ENCODE assay signal across 23 cellular contexts in the genomic region with DNA sequence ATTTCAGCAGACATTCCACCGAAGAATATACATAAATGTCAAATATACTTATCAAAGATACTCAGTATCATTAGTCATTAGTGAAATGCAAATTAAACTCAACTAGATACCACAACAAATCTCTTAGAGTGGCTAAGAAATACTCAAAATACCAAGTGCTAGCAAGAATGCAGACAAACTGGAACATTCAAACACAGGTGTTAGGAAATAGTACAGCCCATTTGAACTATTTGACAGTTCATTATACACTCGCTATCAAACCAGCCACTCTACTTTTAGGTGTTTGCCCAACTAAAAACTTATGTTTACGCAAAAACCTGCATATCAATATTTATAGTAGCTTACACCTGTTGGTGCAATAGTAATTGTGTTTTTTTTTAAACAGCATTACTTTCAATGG. TPM values are rescaled to one million over a fixed set of nuclear protein-coding genes. Genes with fewer than 3 reads are reported as not detected.
A peak's percentile ranks its signal among the peaks of the same experiment; 100 is the strongest.
DNase-seq lines count a peak whose midpoint lies in the region; ATAC-seq and TF ChIP-seq lines count a peak whose summit lies in the region.
"Had no signal": no experiment of that assay in that cellular context is flagged by ENCODE, and none has a peak within 500 bp of the region (broad histone marks: within the 10 kb centered on the region; RNA-seq: fewer than 3 reads in every experiment).

No MANE protein-coding gene starts in this region.

- no peaks in the 10 kb centered on the region for H3K9me3 Mint-ChIP-seq in memory B cell
- peaks cover 2% of the 10 kb centered on the region for H3K9me3 Mint-ChIP-seq in activated T-cell treated with anti-CD3 and anti-CD28 coated beads, Interleukin-2, amount 50 U/mL, for 24 hours
- H3K9me3 Mint-ChIP-seq: GM23338 had no signal

- peaks cover 57% of the 10 kb centered on the region for H3F3A ChIP-seq in SU-DHL-6 (ENCODE audit: insufficient read depth)

- TF ChIP-seq CTCF in SU-DHL-6 (IDR thresholded peaks at IDR 0.05; ENCODE audit: insufficient read depth, low read length, poor library complexity, severe bottlenecking) = no peak

- peaks cover 7% of the 10 kb centered on the region; the same call in 1 of the 2 replicates for H3K9me3 ChIP-seq in BLaER1
- no peaks in the 10 kb centered on the region for H3K9me3 ChIP-seq in SU-DHL-6 (ENCODE audit: insufficient read depth, low read length)

- no peak overlapping the region for H2AFZ ChIP-seq in SU-DHL-6 (ENCODE audit: low read depth, low read length, severe bottlenecking)
- H2AFZ ChIP-seq: GM23338 had no signal

- H3K4me1 Mint-ChIP-seq in memory B cell = peaks cover 26% of the 10 kb centered on the region
- no peaks in the 10 kb centered on the region for H3K4me1 Mint-ChIP-seq in activated T-cell treated with anti-CD3 and anti-CD28 coated beads, Interleukin-2, amount 50 U/mL, for 24 hours (ENCODE audit: low read depth)
- H3K4me1 Mint-ChIP-seq: CD4-positive, CD25-positive, alpha-beta regulatory T cell had no signal

- no peaks in the 10 kb centered on the region for H3K79me2 ChIP-seq in SU-DHL-6 (ENCODE audit: insufficient read depth, low read length)

- H3K4me2 ChIP-seq in BLaER1 (peak overlapping the region; percentile 80; the same call in 1 of the 2 replicates), SU-DHL-6 (ENCODE audit: low read depth, low read length, poor library complexity, severe bottlenecking) (peak overlapping the region; percentile 58)
- H3K4me2 ChIP-seq: GM23338 had no signal

- no peaks in the 10 kb centered on the region for H3K27me3 Mint-ChIP-seq in memory B cell
- H3K27me3 Mint-ChIP-seq in activated T-cell treated with anti-CD3 and anti-CD28 coated beads, Interleukin-2, amount 50 U/mL, for 24 hours = no peaks in the 10 kb centered on the region
- H3K27me3 Mint-ChIP-seq: CD4-positive, CD25-positive, alpha-beta regulatory T cell had no signal

- H3K27me3 ChIP-seq in BLaER1 (no peaks in the 10 kb centered on the region), SU-DHL-6 (ENCODE audit: low read length) (no peaks in the 10 kb centered on the region)

- DNase-seq in Jurkat, Clone E6-1 (ENCODE audit: low read depth, low spot score) = peak; percentile 19
- DNase-seq in memory B cell (ENCODE audit: low spot score in 2 of 2) (no peak), C1 segment of cervical spinal cord (lab: John Stamatoyannopoulos, UW) (no peak), cerebellar nuclear complex (lab: John Stamatoyannopoulos, UW) (no peak)
- DNase-seq in activated T-cell treated with anti-CD3 and anti-CD28 coated beads, Interleukin-2, amount 50 U/mL, for 24 hours = no peak
- DNase-seq: AML-193; CD4-positive, CD25-positive, alpha-beta regulatory T cell; COR-L47; DMS 273 treated with DMSO at 0.1 percent for 48 hours; DND-41; HCEC 1CT; KG1; NCI-H1092; NCI-H1436 treated with DMSO at 0.1 percent for 48 hours; NCI-H2029 treated with DMSO at 0.1 percent for 48 hours; NCI-H2171; NK-92 treated with Interleukin-12 subunit alpha and Interleukin-12 subunit beta, amount 100 ng/mL, for 24 hours; SIG-M5 had no signal

- ATAC-seq in memory B cell (ENCODE audit: low read depth) = peak; percentile 22
- no peak for ATAC-seq in HG03571 (IDR thresholded peaks at IDR 0.05; ENCODE audit: unreplicated experiment)
- ATAC-seq: GM23338 had no signal

- no peak overlapping the region for H3K27ac ChIP-seq in BLaER1
- peak overlapping the region; percentile 100 for H3K27ac ChIP-seq in SU-DHL-6 (ENCODE audit: low read depth, low read length)
- H3K27ac ChIP-seq: 22Rv1 had no signal

- H3K27ac Mint-ChIP-seq in memory B cell = no peak overlapping the region
- no peak overlapping the region for H3K27ac Mint-ChIP-seq in activated T-cell treated with anti-CD3 and anti-CD28 coated beads, Interleukin-2, amount 50 U/mL, for 24 hours
- H3K27ac Mint-ChIP-seq: CD4-positive, CD25-positive, alpha-beta regulatory T cell; GM23338 had no signal

- no peaks in the 10 kb centered on the region for H3K9me2 ChIP-seq in SU-DHL-6 (replicated peaks; ENCODE audit: insufficient read depth, low read length)

- H4K20me1 ChIP-seq in BLaER1 (no peaks in the 10 kb centered on the region), SU-DHL-6 (ENCODE audit: low read depth, low read length) (no peaks in the 10 kb centered on the region)

- peaks cover 74% of the 10 kb centered on the region for H3K4me1 ChIP-seq in BLaER1

- H3K4me3 ChIP-seq in BLaER1 = no peak overlapping the region
- no peak overlapping the region for H3K4me3 ChIP-seq in Jurkat, Clone E6-1 (ENCODE audit: low read length)
- peak overlapping the region; percentile 25 for H3K4me3 ChIP-seq in SU-DHL-6 (ENCODE audit: insufficient read depth, low read length, poor library complexity, severe bottlenecking)
- H3K4me3 ChIP-seq: GM23338 had no signal

- H3K9ac ChIP-seq in BLaER1 = no peak overlapping the region
- H3K9ac ChIP-seq in SU-DHL-6 (ENCODE audit: low read length) = peak overlapping the region; percentile 72

- H3K36me3 ChIP-seq in BLaER1 (no peaks in the 10 kb centered on the region), SU-DHL-6 (ENCODE audit: low read length) (0 out of 2 replicates have a peak, but pooled peaks cover 4% of the 10 kb centered on the region)

- no peak overlapping the region for H3K4me3 Mint-ChIP-seq in memory B cell
- no peak overlapping the region for H3K4me3 Mint-ChIP-seq in activated T-cell treated with anti-CD3 and anti-CD28 coated beads, Interleukin-2, amount 50 U/mL, for 24 hours
- H3K4me3 Mint-ChIP-seq: CD4-positive, CD25-positive, alpha-beta regulatory T cell; GM23338 had no signal

- no peaks in the 10 kb centered on the region for H3K36me3 Mint-ChIP-seq in memory B cell
- no peaks in the 10 kb centered on the region for H3K36me3 Mint-ChIP-seq in activated T-cell treated with anti-CD3 and anti-CD28 coated beads, Interleukin-2, amount 50 U/mL, for 24 hours (ENCODE audit: low read depth)
- H3K36me3 Mint-ChIP-seq: CD4-positive, CD25-positive, alpha-beta regulatory T cell had no signal

RNA-seq across cellular contexts. Expression of gene ADAM29, which starts 8.8 kb away (rescaled TPM):
- polyA plus RNA-seq in Jurkat, Clone E6-1 (2012; ENCODE audit: insufficient read depth, insufficient read length) = not detected
- polyA plus RNA-seq: GM23338 had no signal
